Comparison of ENCODE assay signal across 1 cellular context in the genomic region with DNA sequence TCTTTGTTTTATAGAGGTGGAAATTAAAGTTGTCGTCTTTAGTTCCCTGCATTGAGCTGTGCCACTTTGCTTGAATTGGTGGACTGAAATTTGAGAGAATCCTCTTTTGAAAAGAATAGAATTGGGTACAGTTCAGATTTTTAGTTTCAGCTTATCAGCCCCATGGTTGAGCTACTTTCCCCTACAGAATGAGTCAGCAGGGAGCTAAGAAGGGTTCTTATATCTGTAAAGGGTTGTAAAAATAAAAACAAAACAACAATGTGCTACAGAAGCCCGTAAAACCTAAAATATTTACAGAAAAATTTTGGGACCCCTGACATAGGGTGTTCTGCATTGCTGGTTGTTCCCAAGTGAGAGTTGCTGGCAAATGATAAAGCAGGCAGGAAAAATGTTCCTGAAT.
TF ChIP-seq lines count a peak whose summit lies in the region.

No MANE protein-coding gene starts in this region.

TF ChIP-seq in K562, 482 proteins besides CTCF, POLR2A, EP300 and RAD21 (continued from another document):
- TF ChIP-seq NONO (IDR thresholded peaks at IDR 0.05; ENCODE audit: low read depth in 2 of 2, low read length in 1 of 2) (no peak), NFIC (IDR thresholded peaks at IDR 0.05) (no peak), IFI16 (CRISPR knock-in tag; IDR thresholded peaks at IDR 0.05) (no peak), PRMT5 (CRISPR knock-in tag; IDR thresholded peaks at IDR 0.05) (no peak), RCOR1 (IDR thresholded peaks at IDR 0.05; ENCODE audit: borderline replicate concordance in 1 of 2, low read depth in 2 of 2, low read length in 2 of 2) (no peak), SIN3B (IDR thresholded peaks at IDR 0.05; ENCODE audit: low read depth) (no peak)
- TF ChIP-seq, protein P1, sequence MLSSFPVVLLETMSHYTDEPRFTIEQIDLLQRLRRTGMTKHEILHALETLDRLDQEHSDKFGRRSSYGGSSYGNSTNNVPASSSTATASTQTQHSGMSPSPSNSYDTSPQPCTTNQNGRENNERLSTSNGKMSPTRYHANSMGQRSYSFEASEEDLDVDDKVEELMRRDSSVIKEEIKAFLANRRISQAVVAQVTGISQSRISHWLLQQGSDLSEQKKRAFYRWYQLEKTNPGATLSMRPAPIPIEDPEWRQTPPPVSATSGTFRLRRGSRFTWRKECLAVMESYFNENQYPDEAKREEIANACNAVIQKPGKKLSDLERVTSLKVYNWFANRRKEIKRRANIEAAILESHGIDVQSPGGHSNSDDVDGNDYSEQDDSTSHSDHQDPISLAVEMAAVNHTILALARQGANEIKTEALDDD (IDR thresholded peaks at IDR 0.05), result no peak
- TF ChIP-seq, protein P2, sequence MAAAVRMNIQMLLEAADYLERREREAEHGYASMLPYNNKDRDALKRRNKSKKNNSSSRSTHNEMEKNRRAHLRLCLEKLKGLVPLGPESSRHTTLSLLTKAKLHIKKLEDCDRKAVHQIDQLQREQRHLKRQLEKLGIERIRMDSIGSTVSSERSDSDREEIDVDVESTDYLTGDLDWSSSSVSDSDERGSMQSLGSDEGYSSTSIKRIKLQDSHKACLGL (CRISPR knock-in tag; IDR thresholded peaks at IDR 0.05; ENCODE audit: borderline replicate concordance, poor library complexity, severe bottlenecking), result no peak
